ENCODE assay signal across 10 cellular contexts in genomic region chr1:14996133-14997050, GRCh38.
DNase-seq lines count a peak whose midpoint lies in the region; ATAC-seq and TF ChIP-seq lines count a peak whose summit lies in the region.
"Had no signal": no experiment of that assay in that cellular context is flagged by ENCODE, and none has a peak within 500 bp of the region (broad histone marks: within the 10 kb centered on the region; RNA-seq: fewer than 3 reads in every experiment).

No MANE protein-coding gene starts in this region.

- H3K27me3 ChIP-seq in adrenal gland, result no peaks in the 10 kb centered on the region
- no peaks in the 10 kb centered on the region for H3K27me3 ChIP-seq in hepatocyte
- H3K27me3 ChIP-seq: left lung had no signal

- H2AFZ ChIP-seq in hepatocyte, result no peak overlapping the region

- H3K9me3 ChIP-seq in adrenal gland (replicated peaks in 1 of 3) (no peaks in the 10 kb centered on the region), hepatocyte (ENCODE audit: low read depth) (no peaks in the 10 kb centered on the region)
- H3K9me3 ChIP-seq: left lung had no signal

- H3K36me3 Mint-ChIP-seq in activated T-helper 17 cell treated with anti-CD3 and anti-CD28 coated beads, Interleukin-2, amount 50 U/mL, for 72 hours (ENCODE audit: low read depth), result no peaks in the 10 kb centered on the region

- H3K79me2 ChIP-seq in hepatocyte, result no peaks in the 10 kb centered on the region

- ATAC-seq in activated T-helper 17 cell treated with anti-CD3 and anti-CD28 coated beads, Interleukin-2, amount 50 U/mL, for 72 hours (replicated peaks), result no peak
- no peak for ATAC-seq in HG03432 (IDR thresholded peaks at IDR 0.05; ENCODE audit: unreplicated experiment)
- ATAC-seq: left lung had no signal

- peak; percentile 88 for DNase-seq in A172 (ENCODE audit: low spot score)
- DNase-seq in HS-27A (ENCODE audit: low read depth), result peak; percentile 88
- DNase-seq in adrenal gland, result peak; percentile 56 to 93 (median 89)
- DNase-seq in hepatocyte (ENCODE audit: low spot score), result peak; percentile 52
- no peak for DNase-seq in coronary artery (ENCODE audit: low spot score)
- no peak for DNase-seq in activated effector memory CD4-positive, alpha-beta T cell treated with Interleukin-2 at 50 U/mL for 16 hours
- DNase-seq: activated B cell treated with CpG ODN at 0.5 μM for 24 hours had no signal

- H3K4me3 ChIP-seq in adrenal gland (no peak overlapping the region), hepatocyte (no peak overlapping the region), coronary artery (no peak overlapping the region)
- H3K4me3 ChIP-seq: left lung had no signal

- no peaks in the 10 kb centered on the region for H3K9me2 ChIP-seq in hepatocyte (replicated peaks; ENCODE audit: insufficient read depth)

- H3K27me3 Mint-ChIP-seq in activated T-helper 17 cell treated with anti-CD3 and anti-CD28 coated beads, Interleukin-2, amount 50 U/mL, for 72 hours, result no peaks in the 10 kb centered on the region
- H3K27me3 Mint-ChIP-seq: activated B cell treated with CpG ODN at 0.5 μM for 24 hours had no signal

- no peaks in the 10 kb centered on the region for H3K9me3 Mint-ChIP-seq in activated T-helper 17 cell treated with anti-CD3 and anti-CD28 coated beads, Interleukin-2, amount 50 U/mL, for 72 hours
- H3K9me3 Mint-ChIP-seq: activated B cell treated with CpG ODN at 0.5 μM for 24 hours had no signal

- 35 to 57% (median 44%) methylated on average over 20 to 23 of the region's 23 CpGs for WGBS in adrenal gland, 4 donors
- WGBS in hepatocyte (ENCODE audit: low lambda C conversion rate, missing lambda C conversion rate), result 67% methylated on average over 23 of the region's 23 CpGs

- H3K27ac ChIP-seq in adrenal gland (peak overlapping the region; percentile 47 to 95 (median 90)), hepatocyte (no peak overlapping the region), coronary artery (no peak overlapping the region)

- TF ChIP-seq CTCF in adrenal gland (IDR thresholded peaks at IDR 0.05) (no peak), hepatocyte (IDR thresholded peaks at IDR 0.05; ENCODE audit: poor library complexity) (no peak), coronary artery (IDR thresholded peaks at IDR 0.05) (no peak)

- H3K36me3 ChIP-seq in adrenal gland (replicated peaks in 1 of 2) (no peaks in the 10 kb centered on the region), hepatocyte (replicated peaks; ENCODE audit: insufficient read depth, low read depth) (no peaks in the 10 kb centered on the region)
- H3K36me3 ChIP-seq: left lung had no signal

- no peak overlapping the region for H3K27ac Mint-ChIP-seq in activated T-helper 17 cell treated with anti-CD3 and anti-CD28 coated beads, Interleukin-2, amount 50 U/mL, for 72 hours
- H3K27ac Mint-ChIP-seq: activated B cell treated with CpG ODN at 0.5 μM for 24 hours had no signal

- peak in 1 of 2 donors; percentile 40 for TF ChIP-seq POLR2A in adrenal gland (IDR thresholded peaks at IDR 0.05)

- H3K4me1 Mint-ChIP-seq in activated T-helper 17 cell treated with anti-CD3 and anti-CD28 coated beads, Interleukin-2, amount 50 U/mL, for 72 hours, result no peaks in the 10 kb centered on the region
- H3K4me1 Mint-ChIP-seq: activated B cell treated with CpG ODN at 0.5 μM for 24 hours had no signal

- no peak overlapping the region for H3K4me2 ChIP-seq in hepatocyte

- H3K4me1 ChIP-seq in adrenal gland (replicated peaks in 1 of 2) (peaks cover 28 to 40% of the 10 kb centered on the region in 2 donors), hepatocyte (ENCODE audit: insufficient read depth) (peaks cover 5% of the 10 kb centered on the region)

- H3K4me3 Mint-ChIP-seq in activated T-helper 17 cell treated with anti-CD3 and anti-CD28 coated beads, Interleukin-2, amount 50 U/mL, for 72 hours, result no peak overlapping the region
- H3K4me3 Mint-ChIP-seq: activated B cell treated with CpG ODN at 0.5 μM for 24 hours had no signal

- H4K20me1 ChIP-seq in hepatocyte (ENCODE audit: insufficient read depth, poor library complexity, severe bottlenecking), result no peaks in the 10 kb centered on the region

- intact Hi-C loops in adrenal gland (cut with DNase I), result no loop called here

Comparison
In these comparisons a context has a peak if more than half of its experiments do, and no peak if none do; other contexts are left out.
1. DNase-seq: peak in A172 (single experiment), HS-27A (single experiment), adrenal gland (7 of 7) and hepatocyte (single experiment); none in coronary artery (single experiment) and activated effector memory CD4-positive, alpha-beta T cell treated with Interleukin-2 at 50 U/mL for 16 hours (single experiment).
2. H3K27ac ChIP-seq: peak in adrenal gland (5 of 5); none in hepatocyte (single experiment) and coronary artery (0 of 2).